In the genomic region with DNA sequence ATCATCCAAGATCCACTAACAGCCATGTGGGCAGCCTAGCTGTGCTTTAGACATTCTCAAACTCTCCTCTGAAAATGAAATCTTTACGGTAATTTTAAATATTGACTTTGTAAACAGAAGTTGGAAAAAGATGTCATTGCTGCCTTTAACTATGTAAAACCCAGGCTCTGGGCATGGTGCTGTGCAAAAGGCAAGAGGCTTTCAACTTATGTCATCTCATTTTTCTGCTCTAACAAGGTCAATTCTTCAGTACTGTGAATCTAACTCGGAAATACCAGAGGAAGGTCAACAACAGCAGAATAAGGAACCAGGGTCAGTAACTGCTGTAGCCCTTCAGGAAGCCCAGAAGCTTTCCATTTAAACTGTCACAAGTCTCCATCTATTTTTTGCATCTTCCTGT, we compare ENCODE assay signal across 27 cellular contexts. TPM values are rescaled to one million over a fixed set of nuclear protein-coding genes. Genes with fewer than 3 reads are reported as not detected.
"Had no signal": no experiment of that assay in that cellular context is flagged by ENCODE, and none has a peak within 500 bp of the region (broad histone marks: within the 10 kb centered on the region; RNA-seq: fewer than 3 reads in every experiment).

No MANE protein-coding gene starts in this region.

- H2AFZ ChIP-seq: neural progenitor cell, parathyroid adenoma had no signal

- H3K4me1 ChIP-seq: neural progenitor cell, parathyroid adenoma, psoas muscle, right atrium auricular region, uterus had no signal

- H3K36me3 ChIP-seq: uterus had no signal

- DNase-seq: activated CD4-positive, alpha-beta T cell treated with anti-CD3 and anti-CD28 coated beads for 36 hours; activated CD4-positive, CD25-positive, alpha-beta regulatory T cell; activated CD8-positive, alpha-beta memory T cell treated with anti-CD3 and anti-CD28 coated beads, Interleukin-2, amount 10 ng/mL, durations not matched to agents 7 days and 5 days; activated CD8-positive, alpha-beta T cell treated with anti-CD3 and anti-CD28 coated beads, Interleukin-2, amount 10 ng/mL, durations not matched to agents 7 days and 5 days; activated naive CD4-positive, alpha-beta T cell; activated T-cell treated with anti-CD3 and anti-CD28 coated beads, Interleukin-2, amount 50 U/mL, for 48 hours; foreskin fibroblast; islet precursor cell; naive thymus-derived CD4-positive, alpha-beta T cell; occipital lobe; psoas muscle; stimulated activated CD4-positive, alpha-beta T cell treated with anti-CD3 and anti-CD28 coated beads, Interleukin-1b, Interleukin-23, amount 100 ng/mL, for 48 hours; stimulated activated CD4-positive, alpha-beta T cell treated with anti-CD3 and anti-CD28 coated beads, Interleukin-4, amount 100 ng/mL, for 4 hours; stimulated activated CD8-positive, alpha-beta memory T cell treated with anti-CD3 and anti-CD28 coated beads, Interleukin-4, amount 100 ng/mL, for 48 hours; stimulated activated naive CD8-positive, alpha-beta T cell treated with anti-CD3 and anti-CD28 coated beads, Interleukin-15, amount 100 ng/mL, for 72 hours; substantia nigra; T-helper 2 cell; uterus had no signal

- H3K4me2 ChIP-seq: neural progenitor cell, smooth muscle cell had no signal

- H3K9ac ChIP-seq: neural progenitor cell, parathyroid adenoma had no signal

- H3K4me3 ChIP-seq: coronary artery, neural progenitor cell, psoas muscle, right atrium auricular region, smooth muscle cell, uterus had no signal

- H3K27me3 ChIP-seq: neural progenitor cell, right atrium auricular region, uterus had no signal

- ATAC-seq: activated CD4-positive, alpha-beta T cell treated with anti-CD3 and anti-CD28 coated beads for 36 hours; activated CD8-positive, alpha-beta memory T cell treated with anti-CD3 and anti-CD28 coated beads, Interleukin-2, amount 10 ng/mL, durations not matched to agents 7 days and 5 days; activated CD8-positive, alpha-beta T cell treated with anti-CD3 and anti-CD28 coated beads, Interleukin-2, amount 10 ng/mL, durations not matched to agents 7 days and 5 days; activated naive CD4-positive, alpha-beta T cell treated with anti-CD3 and anti-CD28 coated beads, Interleukin-2, amount 50 U/mL, for 72 hours; esophagus mucosa; naive thymus-derived CD4-positive, alpha-beta T cell; psoas muscle; stimulated activated memory B cell treated with anti-CD40 and anti-IgM and Interleukin-4, amounts not matched to agents 10 μg/mL and 1 μg/mL and 100 μg/mL, for 72 hours; stimulated activated naive CD8-positive, alpha-beta T cell treated with anti-CD3 and anti-CD28 coated beads, Interleukin-15, amount 100 ng/mL, for 72 hours had no signal

- H3K9me3 ChIP-seq: psoas muscle had no signal

- H3K27ac ChIP-seq: coronary artery, neural progenitor cell, parathyroid adenoma, psoas muscle, right atrium auricular region, uterus had no signal

- H3K79me2 ChIP-seq: parathyroid adenoma had no signal

RNA-seq across cellular contexts. Expression of a gene that starts 37.0 kb away (rescaled TPM):
- total RNA-seq: activated CD4-positive, alpha-beta T cell treated with anti-CD3 and anti-CD28 coated beads for 36 hours; activated CD8-positive, alpha-beta memory T cell treated with anti-CD3 and anti-CD28 coated beads, Interleukin-2, amount 10 ng/mL, durations not matched to agents 7 days and 5 days; activated CD8-positive, alpha-beta T cell treated with anti-CD3 and anti-CD28 coated beads, Interleukin-2, amount 10 ng/mL, durations not matched to agents 7 days and 5 days; activated naive CD4-positive, alpha-beta T cell treated with anti-CD3 and anti-CD28 coated beads, Interleukin-2, amount 50 U/mL, for 72 hours; activated T-helper 2 cell treated with anti-CD3 and anti-CD28 coated beads, Interferon-gamma antibody, Interleukin-2, Interleukin-4, amounts not matched to agents 10 μg/mL and 5 μg/mL and 100 μg/mL, durations not matched to agents 14 hours and 24 hours and 36 hours; esophagus mucosa had no signal
- polyA plus RNA-seq: naive thymus-derived CD4-positive, alpha-beta T cell; smooth muscle cell had no signal
